15 cellular contexts compared by ENCODE assay signal in the genomic region with DNA sequence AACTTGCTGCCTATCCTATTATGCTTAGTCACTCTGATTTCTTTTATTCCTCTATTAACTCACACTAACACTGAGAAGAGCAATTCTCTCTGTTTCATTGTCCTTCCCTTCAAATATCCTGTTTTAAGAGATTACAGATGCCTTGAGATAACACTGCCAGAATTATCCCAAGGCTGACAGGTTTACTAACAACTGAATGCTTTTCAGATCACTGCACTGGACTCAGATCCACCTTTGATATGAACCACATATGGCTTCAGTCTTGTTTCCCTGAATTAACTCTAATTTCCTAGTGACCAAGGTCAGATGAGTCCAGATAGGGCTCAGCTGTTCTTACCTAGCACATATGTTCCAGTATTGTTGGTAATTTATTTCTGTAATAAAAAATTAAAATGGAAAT.
DNase-seq lines count a peak whose midpoint lies in the region; ATAC-seq and TF ChIP-seq lines count a peak whose summit lies in the region.
"Had no signal": no experiment of that assay in that cellular context is flagged by ENCODE, and none has a peak within 500 bp of the region (broad histone marks: within the 10 kb centered on the region; RNA-seq: fewer than 3 reads in every experiment).

No MANE protein-coding gene starts in this region.

- ATAC-seq in esophagus mucosa, result no peak
- ATAC-seq: K562 had no signal

- no peak for TF ChIP-seq CTCF in WERI-Rb-1 (IDR thresholded peaks at IDR 0.05; ENCODE audit: low read depth, low read length)

- H3K36me3 ChIP-seq in WERI-Rb-1, result no peaks in the 10 kb centered on the region
- H3K36me3 ChIP-seq: Peyer's patch, SJSA1 had no signal

- H3K4me3 ChIP-seq in WERI-Rb-1 (ENCODE audit: low read depth, low read length), result no peak overlapping the region
- H3K4me3 ChIP-seq: K562, Peyer's patch, SJSA1 had no signal

- H3K27ac ChIP-seq in WERI-Rb-1, result 0 out of 2 replicates have a peak overlapping the region, but pooled peaks have one; percentile 13
- H3K27ac ChIP-seq: Peyer's patch, SJSA1 had no signal

- in situ Hi-C loops in G401 (cut with HindIII; ENCODE audit: low sequenced_read_pairs), result no loop called here

- DNase-seq in G401 (ENCODE audit: low spot score) (peak; percentile 99), LHCN-M2 (ENCODE audit: low read depth) (peak; percentile 0), WERI-Rb-1 (peak; percentile 19), myocyte (ENCODE audit: low read depth) (peak; percentile 5), retina (no peak), HK-2 (ENCODE audit: unreplicated experiment) (no peak)
- DNase-seq: NCI-H1105 treated with DMSO at 0.1 percent for 48 hours, NCI-H187, NCI-H2107, NCI-H526, Peyer's patch, T-helper 1 cell had no signal

- no peaks in the 10 kb centered on the region for H3K27me3 ChIP-seq in WERI-Rb-1 (ENCODE audit: insufficient read depth, low read depth, severe bottlenecking)
- H3K27me3 ChIP-seq: Peyer's patch, SJSA1 had no signal

- no peaks in the 10 kb centered on the region for H3K9me3 ChIP-seq in WERI-Rb-1 (ENCODE audit: severe bottlenecking)
- H3K9me3 ChIP-seq: Peyer's patch, SJSA1 had no signal

Comparison
In these comparisons a context has a peak if more than half of its experiments do, and no peak if none do; other contexts are left out.
1. DNase-seq: peak in G401 (single experiment), LHCN-M2 (single experiment), WERI-Rb-1 (single experiment) and myocyte (single experiment); none in retina (single experiment) and HK-2 (single experiment).